In genomic region chr3:158725348-158725966, GRCh38 we compare ENCODE assay signal across 9 cellular contexts. TPM values are rescaled to one million over a fixed set of nuclear protein-coding genes. Genes with fewer than 3 reads are reported as not detected.
DNase-seq lines count a peak whose midpoint lies in the region; ATAC-seq and TF ChIP-seq lines count a peak whose summit lies in the region.
"Had no signal": no experiment of that assay in that cellular context is flagged by ENCODE, and none has a peak within 500 bp of the region (broad histone marks: within the 10 kb centered on the region; RNA-seq: fewer than 3 reads in every experiment).

No MANE protein-coding gene starts in this region.

- no peaks in the 10 kb centered on the region for H3K36me3 ChIP-seq in CD4-positive, CD25-positive, alpha-beta regulatory T cell (ENCODE audit: control insufficient read depth, insufficient read depth, low read length)
- no peaks in the 10 kb centered on the region for H3K36me3 ChIP-seq in neutrophil

- H3K4me1 Mint-ChIP-seq in CD4-positive, CD25-positive, alpha-beta regulatory T cell: peaks cover 21 to 57% (median 37%) of the 10 kb centered on the region in 4 donors

- no peak for TF ChIP-seq CTCF in epithelial cell of esophagus (IDR thresholded peaks at IDR 0.05; ENCODE audit: insufficient read depth, low read depth, low read length, missing control alignments)
- TF ChIP-seq CTCF in neutrophil (IDR thresholded peaks at IDR 0.05): no peak

- no peak overlapping the region for H3K4me3 ChIP-seq in CD4-positive, CD25-positive, alpha-beta regulatory T cell (ENCODE audit: low read depth, low read length)
- no peak overlapping the region for H3K4me3 ChIP-seq in epithelial cell of esophagus (ENCODE audit: low read length)
- H3K4me3 ChIP-seq in neutrophil (ENCODE audit: low read depth in 1 of 2, low read length in 1 of 2): no peak overlapping the region

- H3K27ac ChIP-seq in CD4-positive, CD25-positive, alpha-beta regulatory T cell (ENCODE audit: insufficient read depth, low read length, poor library complexity, severe bottlenecking): no peak overlapping the region
- H3K27ac ChIP-seq in neutrophil: peak overlapping the region; percentile 42

- no peaks in the 10 kb centered on the region for H3K27me3 ChIP-seq in CD4-positive, CD25-positive, alpha-beta regulatory T cell (ENCODE audit: control insufficient read depth, insufficient read depth, low read length)
- no peaks in the 10 kb centered on the region for H3K27me3 ChIP-seq in neutrophil

- peaks cover 4% of the 10 kb centered on the region for H3K27me3 Mint-ChIP-seq in CD4-positive, CD25-positive, alpha-beta regulatory T cell

- peaks cover 10% of the 10 kb centered on the region for H3K36me3 Mint-ChIP-seq in CD4-positive, CD25-positive, alpha-beta regulatory T cell

- H3K4me1 ChIP-seq in CD4-positive, CD25-positive, alpha-beta regulatory T cell (ENCODE audit: control insufficient read depth, insufficient read depth, low read length, poor library complexity, severe bottlenecking): peaks cover 23% of the 10 kb centered on the region
- peaks cover 42 to 46% of the 10 kb centered on the region in 2 experiments for H3K4me1 ChIP-seq in neutrophil (ENCODE audit: control insufficient read depth in 1 of 2, insufficient read depth in 1 of 2, low read depth in 1 of 2, low read length in 1 of 2)

- no peak for ATAC-seq in CD4-positive, CD25-positive, alpha-beta regulatory T cell (ENCODE audit: low read depth in 2 of 2)
- ATAC-seq in GM21526 (IDR thresholded peaks at IDR 0.05; ENCODE audit: low FRiP score, unreplicated experiment): no peak
- ATAC-seq in GM21737 (IDR thresholded peaks at IDR 0.05; ENCODE audit: unreplicated experiment): no peak
- ATAC-seq in GM21825 (IDR thresholded peaks at IDR 0.05; ENCODE audit: unreplicated experiment): no peak

- H3K9me3 Mint-ChIP-seq in CD4-positive, CD25-positive, alpha-beta regulatory T cell: peaks cover 0 to 1% (median 0%) of the 10 kb centered on the region in 7 donors

- peak overlapping the region; percentile 89 to 97 (median 89) for H3K27ac Mint-ChIP-seq in CD4-positive, CD25-positive, alpha-beta regulatory T cell

- H3K4me3 Mint-ChIP-seq in CD4-positive, CD25-positive, alpha-beta regulatory T cell: no peak overlapping the region

- DNase-seq in CD4-positive, CD25-positive, alpha-beta regulatory T cell: no peak
- DNase-seq in NCI-H460 (ENCODE audit: extremely low read depth, low read depth) (peak; percentile 74), epithelial cell of esophagus (ENCODE audit: low read depth) (peak; percentile 77), NCI-H1694 (lab: John Stamatoyannopoulos, UW) (no peak)
- DNase-seq: NCI-H774 had no signal

- H3K9me3 ChIP-seq in CD4-positive, CD25-positive, alpha-beta regulatory T cell (ENCODE audit: control insufficient read depth in 2 of 2, low read length in 2 of 2): no peaks in the 10 kb centered on the region
- H3K9me3 ChIP-seq in neutrophil: no peaks in the 10 kb centered on the region

RNA-seq across cellular contexts. Expression of gene RARRES1, which starts 6.8 kb away (rescaled TPM):
- total RNA-seq in CD4-positive, CD25-positive, alpha-beta regulatory T cell: not detected
- not detected for polyA plus RNA-seq in CD4-positive, CD25-positive, alpha-beta regulatory T cell
- total RNA-seq in NCI-H460 (2014; rRNA removed; shearing (Covaris generic)): not detected in 2 replicates
- not detected in 2 replicates for polyA plus RNA-seq in NCI-H460 (2014; cell fraction: nucleus; rRNA removed)

RNA-seq across cellular contexts. Expression of gene LXN, which starts 53.0 kb away (rescaled TPM):
- total RNA-seq in CD4-positive, CD25-positive, alpha-beta regulatory T cell: 6.6 TPM
- polyA plus RNA-seq in CD4-positive, CD25-positive, alpha-beta regulatory T cell: 10 to 100 TPM; 23.1 to 31.9 (median 24.7) TPM
- total RNA-seq in NCI-H460 (2014; rRNA removed; shearing (Covaris generic)): 35.7 and 42.6 TPM in 2 replicates
- polyA plus RNA-seq in NCI-H460 (2014; cell fraction: nucleus; rRNA removed): 23.0 and 27.9 TPM in 2 replicates

Comparison
In these comparisons a context has a peak if more than half of its experiments do, and no peak if none do; other contexts are left out.
1. DNase-seq: peak in NCI-H460 (single experiment) and epithelial cell of esophagus (single experiment); none in CD4-positive, CD25-positive, alpha-beta regulatory T cell (0 of 3) and NCI-H1694 (single experiment).